9 cellular contexts compared by ENCODE assay signal in genomic region chr13:29846475-29847256, GRCh38. TPM values are rescaled to one million over a fixed set of nuclear protein-coding genes. Genes with fewer than 3 reads are reported as not detected.
DNase-seq lines count a peak whose midpoint lies in the region; ATAC-seq and TF ChIP-seq lines count a peak whose summit lies in the region.
"Had no signal": no experiment of that assay in that cellular context is flagged by ENCODE, and none has a peak within 500 bp of the region (broad histone marks: within the 10 kb centered on the region; RNA-seq: fewer than 3 reads in every experiment).

No MANE protein-coding gene starts in this region.

- H3K9me3 Mint-ChIP-seq in activated CD8-positive, alpha-beta T cell treated with anti-CD3 and anti-CD28 coated beads, Interleukin-2, amount 10 ng/mL, durations not matched to agents 7 days and 5 days (ENCODE audit: insufficient read depth), result no peaks in the 10 kb centered on the region

- H3K9me3 ChIP-seq in hepatocyte (ENCODE audit: low read depth), result no peaks in the 10 kb centered on the region
- H3K9me3 ChIP-seq in spleen, result no peaks in the 10 kb centered on the region

- peaks cover 30% of the 10 kb centered on the region for H3K4me1 Mint-ChIP-seq in activated CD8-positive, alpha-beta T cell treated with anti-CD3 and anti-CD28 coated beads, Interleukin-2, amount 10 ng/mL, durations not matched to agents 7 days and 5 days (ENCODE audit: low read depth)

- H3K4me3 ChIP-seq in HFF-Myc (replicated peaks; ENCODE audit: low read depth, low read length) (peak overlapping the region; percentile 79), hepatocyte (peak overlapping the region; percentile 73), spleen (peak overlapping the region; percentile 58 to 94 (median 72))

- peak overlapping the region; percentile 83 for H3K27ac ChIP-seq in hepatocyte
- H3K27ac ChIP-seq in spleen, result peak overlapping the region in 7 of 8 donors; percentile 45 to 98 (median 81)

- H2AFZ ChIP-seq in hepatocyte, result peak overlapping the region; percentile 6

- POLR2A ChIA-PET in activated CD8-positive, alpha-beta T cell treated with anti-CD3 and anti-CD28 coated beads, Interleukin-2, amount 10 ng/mL, durations not matched to agents 7 days and 5 days (lab: Charles Lee), result no interaction called here

- H3K27me3 ChIP-seq in hepatocyte, result no peaks in the 10 kb centered on the region
- no peaks in the 10 kb centered on the region for H3K27me3 ChIP-seq in spleen (replicated peaks in 1 of 7)

- no peak for ATAC-seq in activated CD8-positive, alpha-beta T cell treated with anti-CD3 and anti-CD28 coated beads, Interleukin-2, amount 10 ng/mL, durations not matched to agents 7 days and 5 days

- H3K27me3 Mint-ChIP-seq in activated CD8-positive, alpha-beta T cell treated with anti-CD3 and anti-CD28 coated beads, Interleukin-2, amount 10 ng/mL, durations not matched to agents 7 days and 5 days (ENCODE audit: low read depth), result no peaks in the 10 kb centered on the region

- peaks cover 49% of the 10 kb centered on the region for H4K20me1 ChIP-seq in hepatocyte (ENCODE audit: insufficient read depth, poor library complexity, severe bottlenecking)

- 53% methylated on average over 6 of the region's 6 CpGs for WGBS in hepatocyte (ENCODE audit: low lambda C conversion rate, missing lambda C conversion rate)
- WGBS in spleen, 5 donors, result 58 to 65% (median 63%) methylated on average over 6 of the region's 6 CpGs

- CTCF ChIA-PET in activated CD8-positive, alpha-beta T cell treated with anti-CD3 and anti-CD28 coated beads, Interleukin-2, amount 10 ng/mL, durations not matched to agents 7 days and 5 days (lab: Charles Lee), result interaction anchor here (0.7 to 11.8 kb wide), 15 partner anchors 12 to 769 kb away, joined by 3 to 232 read pairs (median 4); no protein-coding TSS in a partner anchor

- H3K9me2 ChIP-seq in hepatocyte (replicated peaks; ENCODE audit: insufficient read depth), result no peaks in the 10 kb centered on the region

- peak overlapping the region; percentile 81 for H3K4me2 ChIP-seq in hepatocyte

- peak overlapping the region; percentile 86 for H3K4me3 Mint-ChIP-seq in activated CD8-positive, alpha-beta T cell treated with anti-CD3 and anti-CD28 coated beads, Interleukin-2, amount 10 ng/mL, durations not matched to agents 7 days and 5 days

- H3K27ac Mint-ChIP-seq in activated CD8-positive, alpha-beta T cell treated with anti-CD3 and anti-CD28 coated beads, Interleukin-2, amount 10 ng/mL, durations not matched to agents 7 days and 5 days, result no peak overlapping the region

- peaks cover 4% of the 10 kb centered on the region for H3K36me3 Mint-ChIP-seq in activated CD8-positive, alpha-beta T cell treated with anti-CD3 and anti-CD28 coated beads, Interleukin-2, amount 10 ng/mL, durations not matched to agents 7 days and 5 days (ENCODE audit: low read depth)

- H3K4me1 ChIP-seq in hepatocyte (ENCODE audit: insufficient read depth), result peaks cover 16% of the 10 kb centered on the region
- H3K4me1 ChIP-seq in spleen, result peaks cover 12 to 79% (median 63%) of the 10 kb centered on the region in 6 donors

- intact Hi-C loops in spleen (cut with DNase I; ENCODE audit: low total_unique reads), result loop anchor here (10.0 kb wide), 1 partner anchor 252 kb away; the partner anchor contains the start of gene SLC7A1

- no peak for TF ChIP-seq POLR2A in spleen (IDR thresholded peaks at IDR 0.05)

- peaks cover 77% of the 10 kb centered on the region for H3K79me2 ChIP-seq in hepatocyte

- no peak for TF ChIP-seq CTCF in HFF-Myc (IDR thresholded peaks at IDR 0.05; ENCODE audit: low read depth, low read length, missing control alignments)
- no peak for TF ChIP-seq CTCF in hepatocyte (IDR thresholded peaks at IDR 0.05; ENCODE audit: poor library complexity)
- no peak for TF ChIP-seq CTCF in spleen (IDR thresholded peaks at IDR 0.05 in 8 of 11, conservative IDR thresholded peaks at IDR 0.05 in 3 of 11)

- H3K36me3 ChIP-seq in hepatocyte (replicated peaks; ENCODE audit: insufficient read depth, low read depth) (no peaks in the 10 kb centered on the region), spleen (no peaks in the 10 kb centered on the region)

- DNase-seq in HFF-Myc (ENCODE audit: extremely low read depth, low read depth), result no peak
- DNase-seq in activated CD8-positive, alpha-beta T cell treated with anti-CD3 and anti-CD28 coated beads, Interleukin-2, amount 10 ng/mL, durations not matched to agents 7 days and 5 days, result no peak
- DNase-seq in hepatocyte (ENCODE audit: low spot score), result no peak
- no peak for DNase-seq in spleen
- no peak for DNase-seq in kidney tubule cell (ENCODE audit: low spot score)
- DNase-seq in SKM-1 (lab: John Stamatoyannopoulos, UW; ENCODE audit: unreplicated experiment), result no peak
- DNase-seq in islet precursor cell, result no peak
- DNase-seq in NCI-H345 treated with DMSO at 0.1 percent for 48 hours (lab: John Stamatoyannopoulos, UW; ENCODE audit: unreplicated experiment), result no peak
- DNase-seq: H7 had no signal

RNA-seq across cellular contexts. Expression of gene UBL3, which starts 3.8 kb away (rescaled TPM):
- total RNA-seq in activated CD8-positive, alpha-beta T cell treated with anti-CD3 and anti-CD28 coated beads, Interleukin-2, amount 10 ng/mL, durations not matched to agents 7 days and 5 days, result 1 to 10 TPM; 7.3 to 8.4 TPM
- total RNA-seq in hepatocyte (57.2 and 58.6 TPM in 2 replicates), spleen (10 to 100 TPM; 26.0 to 39.1 (median 35.5) TPM)
- polyA plus RNA-seq in hepatocyte (27.7 and 29.5 TPM in 2 replicates), spleen (10 to 100 TPM; 10.2 to 17.0 (median 14.6) TPM)
